Comparison of ENCODE assay signal across 8 cellular contexts in the genomic region with DNA sequence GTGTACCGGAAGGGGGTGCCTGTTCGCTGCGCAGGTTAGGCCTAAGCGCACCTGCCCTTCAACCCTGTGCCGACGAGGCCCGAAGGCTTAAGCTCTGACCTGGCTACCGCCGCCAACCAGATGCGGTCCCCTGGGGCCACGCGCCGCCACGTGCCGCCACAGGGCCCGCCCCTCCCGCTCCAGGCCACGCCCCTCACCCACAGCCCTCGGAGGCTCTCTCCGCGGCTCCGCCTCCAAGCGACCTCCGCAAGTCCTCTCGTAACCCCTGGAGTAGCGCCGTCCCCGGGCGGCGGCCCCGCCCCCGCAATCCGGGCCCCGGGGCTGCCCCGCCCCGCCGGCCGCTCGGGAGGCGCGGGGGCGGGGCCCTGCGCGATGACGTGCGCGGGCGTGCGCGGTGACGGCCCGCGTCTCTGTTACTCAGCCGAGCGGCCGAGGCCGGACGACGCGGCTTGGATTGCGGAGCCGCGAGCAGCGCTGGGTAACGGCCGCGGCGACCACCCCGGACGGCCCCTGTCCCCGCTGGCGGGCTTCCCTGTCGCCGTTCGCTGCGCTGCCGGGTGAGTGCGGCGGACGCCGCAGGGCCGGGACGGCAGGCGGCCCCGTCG. TPM values are rescaled to one million over a fixed set of nuclear protein-coding genes. Genes with fewer than 3 reads are reported as not detected.
DNase-seq lines count a peak whose midpoint lies in the region; ATAC-seq and TF ChIP-seq lines count a peak whose summit lies in the region.

MAPK8 (plus strand) TSS at position 413 of the 605 bp plus-strand sequence. CDS start 94,984 bp downstream, outside the sequence.

- H3K4me3 Mint-ChIP-seq in activated T-helper 1 cell treated with anti-CD3 and anti-CD28 coated beads, Interleukin-12 subunit alpha, Interleukin-12 subunit beta, Interleukin-2, Interleukin-4 antibody, amounts not matched to agents 30 ng/mL and 10 ng/mL and 1 ng/mL, durations not matched to agents 14 hours and 24 hours and 36 hours: peak within 1 kb of the TSS; percentile 85
- H3K4me3 Mint-ChIP-seq in naive B cell: peak within 1 kb of the TSS; percentile 78 to 91 (median 84)
- peak within 1 kb of the TSS; percentile 79 for H3K4me3 Mint-ChIP-seq in stimulated activated memory B cell treated with anti-CD40 and anti-IgM and Interleukin-4, amounts not matched to agents 10 μg/mL and 1 μg/mL and 100 μg/mL, for 72 hours

- in situ Hi-C loops in GM23248 (cut with MboI): no loop called here

- H3K9me3 Mint-ChIP-seq in activated T-helper 1 cell treated with anti-CD3 and anti-CD28 coated beads, Interleukin-12 subunit alpha, Interleukin-12 subunit beta, Interleukin-2, Interleukin-4 antibody, amounts not matched to agents 30 ng/mL and 10 ng/mL and 1 ng/mL, durations not matched to agents 14 hours and 24 hours and 36 hours: no peaks in the 10 kb centered on the region
- H3K9me3 Mint-ChIP-seq in naive B cell: no peaks in the 10 kb centered on the region
- no peaks in the 10 kb centered on the region for H3K9me3 Mint-ChIP-seq in stimulated activated memory B cell treated with anti-CD40 and anti-IgM and Interleukin-4, amounts not matched to agents 10 μg/mL and 1 μg/mL and 100 μg/mL, for 72 hours

- peaks cover 17% of the 10 kb centered on the region for H3K27me3 Mint-ChIP-seq in activated T-helper 1 cell treated with anti-CD3 and anti-CD28 coated beads, Interleukin-12 subunit alpha, Interleukin-12 subunit beta, Interleukin-2, Interleukin-4 antibody, amounts not matched to agents 30 ng/mL and 10 ng/mL and 1 ng/mL, durations not matched to agents 14 hours and 24 hours and 36 hours (ENCODE audit: insufficient read depth)
- H3K27me3 Mint-ChIP-seq in naive B cell: no peaks in the 10 kb centered on the region
- no peaks in the 10 kb centered on the region for H3K27me3 Mint-ChIP-seq in stimulated activated memory B cell treated with anti-CD40 and anti-IgM and Interleukin-4, amounts not matched to agents 10 μg/mL and 1 μg/mL and 100 μg/mL, for 72 hours

- H3K27ac ChIP-seq in DND-41 (ENCODE audit: low read length): peak within 1 kb of the TSS; percentile 80
- H3K27ac ChIP-seq in GM23248: peak within 1 kb of the TSS; percentile 70
- H3K27ac ChIP-seq in Karpas-422 (ENCODE audit: low read length): no peak within 1 kb of the TSS

- no peaks in the 10 kb centered on the region for H3K9me3 ChIP-seq in DND-41 (ENCODE audit: insufficient read depth, low read length, severe bottlenecking)
- H3K9me3 ChIP-seq in GM23248 (ENCODE audit: low read depth): no peaks in the 10 kb centered on the region
- H3K9me3 ChIP-seq in Karpas-422 (ENCODE audit: low read length): no peaks in the 10 kb centered on the region

- H3K9ac ChIP-seq in DND-41 (ENCODE audit: low read depth, low read length) (peak within 1 kb of the TSS; percentile 84), GM23248 (peak within 1 kb of the TSS; percentile 88), Karpas-422 (ENCODE audit: low read length) (peak within 1 kb of the TSS; percentile 75)

- H3F3A ChIP-seq in GM23248 (ENCODE audit: insufficient read depth): peaks cover 25% of the 10 kb centered on the region

- H3K36me3 ChIP-seq in DND-41 (ENCODE audit: insufficient read depth, low read length) (no peaks in the 10 kb centered on the region), GM23248 (ENCODE audit: low read depth) (no peaks in the 10 kb centered on the region), Karpas-422 (ENCODE audit: insufficient read depth, low read length) (no peaks in the 10 kb centered on the region)

- 2 to 4% methylated on average over 28 to 77 of the region's 86 CpGs for WGBS in GM23248 (ENCODE audit: low coverage in 1 of 2, low lambda C conversion rate in 2 of 2, missing lambda C conversion rate in 2 of 2), 2 experiments

- H3K9me2 ChIP-seq in GM23248 (ENCODE audit: insufficient read depth) (no peaks in the 10 kb centered on the region), Karpas-422 (replicated peaks; ENCODE audit: insufficient read depth, low read length) (no peaks in the 10 kb centered on the region)

- ATAC-seq in DND-41 (ENCODE audit: insufficient read depth, low read depth) (peak; percentile 87), naive B cell (ENCODE audit: low read depth in 2 of 2) (peak; percentile 79 to 84)
- peak; percentile 96 for ATAC-seq in stimulated activated memory B cell treated with anti-CD40 and anti-IgM and Interleukin-4, amounts not matched to agents 10 μg/mL and 1 μg/mL and 100 μg/mL, for 72 hours

- intact Hi-C loops in activated T-helper 1 cell treated with anti-CD3 and anti-CD28 coated beads, Interleukin-12 subunit alpha, Interleukin-12 subunit beta, Interleukin-2, Interleukin-4 antibody, amounts not matched to agents 30 ng/mL and 10 ng/mL and 1 ng/mL, durations not matched to agents 14 hours and 24 hours and 36 hours (cut with micrococcal nuclease): loop anchor here (2.0 to 5.0 kb wide), 4 partner anchors 86 to 1232 kb away; partner anchors contain the start of gene ERCC6

- peaks cover 41% of the 10 kb centered on the region for H3K4me1 ChIP-seq in DND-41 (ENCODE audit: insufficient read depth, low read length)
- peaks cover 28% of the 10 kb centered on the region for H3K4me1 ChIP-seq in GM23248 (ENCODE audit: insufficient read depth)
- peaks cover 20% of the 10 kb centered on the region for H3K4me1 ChIP-seq in Karpas-422 (ENCODE audit: low read length)

- peak within 1 kb of the TSS; percentile 73 for H2AFZ ChIP-seq in DND-41 (ENCODE audit: low read depth, low read length)
- peak within 1 kb of the TSS; percentile 82 for H2AFZ ChIP-seq in GM23248
- H2AFZ ChIP-seq in Karpas-422 (ENCODE audit: low read length): peak within 1 kb of the TSS; percentile 70; the same call in 1 of the 2 replicates

- peak within 1 kb of the TSS; percentile 68 for H3K27ac Mint-ChIP-seq in activated T-helper 1 cell treated with anti-CD3 and anti-CD28 coated beads, Interleukin-12 subunit alpha, Interleukin-12 subunit beta, Interleukin-2, Interleukin-4 antibody, amounts not matched to agents 30 ng/mL and 10 ng/mL and 1 ng/mL, durations not matched to agents 14 hours and 24 hours and 36 hours
- H3K27ac Mint-ChIP-seq in naive B cell: peak within 1 kb of the TSS; percentile 74 to 93 (median 84)
- peak within 1 kb of the TSS; percentile 69 for H3K27ac Mint-ChIP-seq in stimulated activated memory B cell treated with anti-CD40 and anti-IgM and Interleukin-4, amounts not matched to agents 10 μg/mL and 1 μg/mL and 100 μg/mL, for 72 hours

- H4K20me1 ChIP-seq in DND-41 (ENCODE audit: insufficient read depth, low read length) (peaks cover 29% of the 10 kb centered on the region; the same call in 1 of the 2 replicates), GM23248 (ENCODE audit: insufficient read depth) (no peaks in the 10 kb centered on the region; the same call in 1 of the 2 replicates), Karpas-422 (ENCODE audit: insufficient read depth, low read depth, low read length) (peaks cover 11% of the 10 kb centered on the region)

- H3K4me3 ChIP-seq in DND-41 (ENCODE audit: low read depth in 1 of 2, low read length in 2 of 2) (peak within 1 kb of the TSS; percentile 80 to 92), GM23248 (peak within 1 kb of the TSS; percentile 88), Karpas-422 (ENCODE audit: low read length) (peak within 1 kb of the TSS; percentile 70)

- peaks cover 1% of the 10 kb centered on the region for H3K36me3 Mint-ChIP-seq in activated T-helper 1 cell treated with anti-CD3 and anti-CD28 coated beads, Interleukin-12 subunit alpha, Interleukin-12 subunit beta, Interleukin-2, Interleukin-4 antibody, amounts not matched to agents 30 ng/mL and 10 ng/mL and 1 ng/mL, durations not matched to agents 14 hours and 24 hours and 36 hours (ENCODE audit: low read depth)
- no peaks in the 10 kb centered on the region for H3K36me3 Mint-ChIP-seq in naive B cell
- no peaks in the 10 kb centered on the region for H3K36me3 Mint-ChIP-seq in stimulated activated memory B cell treated with anti-CD40 and anti-IgM and Interleukin-4, amounts not matched to agents 10 μg/mL and 1 μg/mL and 100 μg/mL, for 72 hours

- H3K4me2 ChIP-seq in DND-41 (ENCODE audit: insufficient read depth, low read length): peak within 1 kb of the TSS; percentile 70
- peak within 1 kb of the TSS; percentile 74 for H3K4me2 ChIP-seq in GM23248 (ENCODE audit: unreplicated experiment)
- H3K4me2 ChIP-seq in Karpas-422 (ENCODE audit: low read depth, low read length, poor library complexity, severe bottlenecking): peak within 1 kb of the TSS; percentile 93

- no peak for TF ChIP-seq CTCF in DND-41 (IDR thresholded peaks at IDR 0.05; ENCODE audit: borderline replicate concordance, extremely low read depth, low read length, poor library complexity, severe bottlenecking)

- H3K4me1 Mint-ChIP-seq in activated T-helper 1 cell treated with anti-CD3 and anti-CD28 coated beads, Interleukin-12 subunit alpha, Interleukin-12 subunit beta, Interleukin-2, Interleukin-4 antibody, amounts not matched to agents 30 ng/mL and 10 ng/mL and 1 ng/mL, durations not matched to agents 14 hours and 24 hours and 36 hours (ENCODE audit: low read depth): peaks cover 19% of the 10 kb centered on the region
- H3K4me1 Mint-ChIP-seq in naive B cell: peaks cover 13 to 24% (median 22%) of the 10 kb centered on the region in 3 donors
- H3K4me1 Mint-ChIP-seq in stimulated activated memory B cell treated with anti-CD40 and anti-IgM and Interleukin-4, amounts not matched to agents 10 μg/mL and 1 μg/mL and 100 μg/mL, for 72 hours: peaks cover 42% of the 10 kb centered on the region

- H3K79me2 ChIP-seq in DND-41 (ENCODE audit: insufficient read depth, low read length) (peaks cover 45% of the 10 kb centered on the region), GM23248 (ENCODE audit: insufficient read depth) (peaks cover 44% of the 10 kb centered on the region), Karpas-422 (ENCODE audit: low read length) (no peaks in the 10 kb centered on the region)

- DNase-seq in DND-41 (peak; percentile 95), GM23248 (peak; percentile 94), Karpas-422 (peak; percentile 97), RPMI7951 (ENCODE audit: low read depth) (peak; percentile 78), fibroblast of gingiva (ENCODE audit: low read depth) (peak; percentile 83), naive B cell (peak; percentile 91)
- DNase-seq in activated T-helper 1 cell treated with anti-CD3 and anti-CD28 coated beads, Interleukin-12 subunit alpha, Interleukin-12 subunit beta, Interleukin-2, Interleukin-4 antibody, amounts not matched to agents 30 ng/mL and 10 ng/mL and 1 ng/mL, durations not matched to agents 14 hours and 24 hours and 36 hours (ENCODE audit: low spot score): peak; percentile 88

- no peaks in the 10 kb centered on the region for H3K27me3 ChIP-seq in DND-41 (ENCODE audit: insufficient read depth, low read length, poor library complexity)
- 0 out of 2 replicates have a peak, but pooled peaks cover 4% of the 10 kb centered on the region for H3K27me3 ChIP-seq in GM23248 (replicated peaks; ENCODE audit: insufficient read depth)
- no peaks in the 10 kb centered on the region for H3K27me3 ChIP-seq in Karpas-422 (ENCODE audit: low read length)

RNA-seq across cellular contexts. Expression of gene MAPK8, which starts in this region (rescaled TPM):
- 63.6 and 78.7 TPM in 2 replicates for total RNA-seq in GM23248 (2014; rRNA removed; shearing (Covaris generic))
- polyA plus RNA-seq in GM23248 (2016; fragmentation: Nextera tagmentation; extraction: Ambion mirVana) (44.4 and 54.2 TPM in 2 replicates), naive B cell (ENCODE audit: low read depth in 6 of 6) (10 to 100 TPM in 5 of 6 donors, 1 to 10 TPM in 1; 7.0 to 25.8 (median 22.1) TPM)
- 6.7 and 29.7 TPM in 2 replicates for total RNA-seq in Karpas-422 (2014; rRNA removed; shearing (Covaris generic); ENCODE audit: low replicate concordance)
- 40.1 and 46.7 TPM in 2 replicates for total RNA-seq in RPMI7951 (2014; rRNA removed; shearing (Covaris generic))
- total RNA-seq in activated T-helper 1 cell treated with anti-CD3 and anti-CD28 coated beads, Interleukin-12 subunit alpha, Interleukin-12 subunit beta, Interleukin-2, Interleukin-4 antibody, amounts not matched to agents 30 ng/mL and 10 ng/mL and 1 ng/mL, durations not matched to agents 14 hours and 24 hours and 36 hours: 51.6 and 52.3 TPM in 2 replicates
